Comparison of ENCODE assay signal across 22 cellular contexts in the genomic region with DNA sequence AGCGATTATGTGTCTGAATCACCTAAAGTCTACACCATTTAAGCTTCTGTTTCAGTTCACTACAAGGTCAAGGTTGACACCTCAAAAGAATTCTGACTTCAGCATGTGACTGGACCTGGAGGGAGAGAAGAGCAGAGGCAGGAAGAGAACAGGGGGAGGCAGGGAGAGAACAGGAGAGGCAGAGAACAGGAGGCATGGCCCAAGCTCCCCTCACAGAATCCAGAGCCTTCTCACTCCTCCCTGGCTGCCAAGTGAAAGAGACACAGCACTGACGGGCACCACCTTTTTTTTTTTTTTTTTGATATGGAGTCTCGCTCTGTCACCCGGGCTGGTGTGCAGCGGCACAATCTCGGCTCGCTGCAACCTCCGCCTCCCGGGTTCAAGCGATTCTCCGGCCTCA. TPM values are rescaled to one million over a fixed set of nuclear protein-coding genes. Genes with fewer than 3 reads are reported as not detected.
A peak's percentile ranks its signal among the peaks of the same experiment; 100 is the strongest.
DNase-seq lines count a peak whose midpoint lies in the region; ATAC-seq and TF ChIP-seq lines count a peak whose summit lies in the region.
"Had no signal": no experiment of that assay in that cellular context is flagged by ENCODE, and none has a peak within 500 bp of the region (broad histone marks: within the 10 kb centered on the region; RNA-seq: fewer than 3 reads in every experiment).

No MANE protein-coding gene starts in this region.

- H3K4me1 ChIP-seq in left ventricle myocardium inferior (peaks cover 70% of the 10 kb centered on the region), neural progenitor cell (peaks cover 14% of the 10 kb centered on the region)

- peaks cover 37% of the 10 kb centered on the region for H3K4me1 Mint-ChIP-seq in T-helper 2 cell treated with Interferon-gamma antibody and Interleukin-4, amounts not matched to agents 5 μg/mL and 100 μg/mL, for 36 hours (ENCODE audit: low read depth)
- peaks cover 19% of the 10 kb centered on the region for H3K4me1 Mint-ChIP-seq in activated naive CD8-positive, alpha-beta T cell treated with anti-CD3 and anti-CD28 coated beads for 36 hours
- H3K4me1 Mint-ChIP-seq in stimulated activated memory B cell treated with anti-CD40 and anti-IgM and Interleukin-4, amounts not matched to agents 10 μg/mL and 1 μg/mL and 100 μg/mL, for 72 hours: peaks cover 72% of the 10 kb centered on the region
- H3K4me1 Mint-ChIP-seq in neural progenitor cell: peaks cover 21% of the 10 kb centered on the region

- peaks cover 3% of the 10 kb centered on the region for H3F3A ChIP-seq in neural progenitor cell (ENCODE audit: low read depth)

- no peak overlapping the region for H3K9ac ChIP-seq in neural progenitor cell
- H3K9ac ChIP-seq: KMS-11 had no signal

- H3K9me3 ChIP-seq in left ventricle myocardium inferior (replicated peaks) (no peaks in the 10 kb centered on the region), neural progenitor cell (ENCODE audit: low read depth) (no peaks in the 10 kb centered on the region)
- H3K9me3 ChIP-seq: ovary, suprapubic skin had no signal

- peaks cover 18% of the 10 kb centered on the region for H3K36me3 Mint-ChIP-seq in T-helper 2 cell treated with Interferon-gamma antibody and Interleukin-4, amounts not matched to agents 5 μg/mL and 100 μg/mL, for 36 hours (ENCODE audit: low read depth)
- peaks cover 3% of the 10 kb centered on the region for H3K36me3 Mint-ChIP-seq in activated naive CD8-positive, alpha-beta T cell treated with anti-CD3 and anti-CD28 coated beads for 36 hours
- H3K36me3 Mint-ChIP-seq in stimulated activated memory B cell treated with anti-CD40 and anti-IgM and Interleukin-4, amounts not matched to agents 10 μg/mL and 1 μg/mL and 100 μg/mL, for 72 hours: peaks cover 40% of the 10 kb centered on the region
- peaks cover 10% of the 10 kb centered on the region for H3K36me3 Mint-ChIP-seq in neural progenitor cell
- H3K36me3 Mint-ChIP-seq: natural killer cell treated with Interleukin-12 subunit alpha and Interleukin-12 subunit beta and Interleukin-15 and Interleukin-18, amount 100 ng/mL, for 72 hours had no signal

- peak overlapping the region; percentile 22 for H3K27ac Mint-ChIP-seq in T-helper 2 cell treated with Interferon-gamma antibody and Interleukin-4, amounts not matched to agents 5 μg/mL and 100 μg/mL, for 36 hours
- H3K27ac Mint-ChIP-seq in activated naive CD8-positive, alpha-beta T cell treated with anti-CD3 and anti-CD28 coated beads for 36 hours: peak overlapping the region; percentile 14
- peak overlapping the region; percentile 81 for H3K27ac Mint-ChIP-seq in stimulated activated memory B cell treated with anti-CD40 and anti-IgM and Interleukin-4, amounts not matched to agents 10 μg/mL and 1 μg/mL and 100 μg/mL, for 72 hours
- H3K27ac Mint-ChIP-seq in neural progenitor cell: no peak overlapping the region
- H3K27ac Mint-ChIP-seq: activated T-helper 1 cell treated with anti-CD3 and anti-CD28 coated beads, Interleukin-12 subunit alpha, Interleukin-12 subunit beta, Interleukin-2, Interleukin-4 antibody, amounts not matched to agents 30 ng/mL and 10 ng/mL and 1 ng/mL, durations not matched to agents 14 hours and 24 hours and 36 hours; HFFc6; mesothelial cell of epicardium had no signal

- no peak overlapping the region for H3K4me3 Mint-ChIP-seq in T-helper 2 cell treated with Interferon-gamma antibody and Interleukin-4, amounts not matched to agents 5 μg/mL and 100 μg/mL, for 36 hours
- H3K4me3 Mint-ChIP-seq in activated naive CD8-positive, alpha-beta T cell treated with anti-CD3 and anti-CD28 coated beads for 36 hours: no peak overlapping the region
- peak overlapping the region; percentile 50 for H3K4me3 Mint-ChIP-seq in stimulated activated memory B cell treated with anti-CD40 and anti-IgM and Interleukin-4, amounts not matched to agents 10 μg/mL and 1 μg/mL and 100 μg/mL, for 72 hours
- H3K4me3 Mint-ChIP-seq in neural progenitor cell: no peak overlapping the region
- H3K4me3 Mint-ChIP-seq: activated T-helper 1 cell treated with anti-CD3 and anti-CD28 coated beads, Interleukin-12 subunit alpha, Interleukin-12 subunit beta, Interleukin-2, Interleukin-4 antibody, amounts not matched to agents 30 ng/mL and 10 ng/mL and 1 ng/mL, durations not matched to agents 14 hours and 24 hours and 36 hours; HFFc6; mesothelial cell of epicardium; natural killer cell treated with Interleukin-12 subunit alpha and Interleukin-12 subunit beta and Interleukin-15 and Interleukin-18, amount 100 ng/mL, for 72 hours had no signal

- ATAC-seq in stimulated activated memory B cell treated with anti-CD40 and anti-IgM and Interleukin-4, amounts not matched to agents 10 μg/mL and 1 μg/mL and 100 μg/mL, for 72 hours: no peak
- ATAC-seq: natural killer cell treated with Interleukin-12 subunit alpha and Interleukin-12 subunit beta and Interleukin-15 and Interleukin-18, amount 100 ng/mL, for 72 hours; sciatic nerve had no signal

- H3K36me3 ChIP-seq in left ventricle myocardium inferior (peaks cover 19% of the 10 kb centered on the region), neural progenitor cell (peaks cover 4% of the 10 kb centered on the region)
- H3K36me3 ChIP-seq: ovary had no signal

- H3K27ac ChIP-seq in left ventricle myocardium inferior (replicated peaks) (peak overlapping the region; percentile 64), neural progenitor cell (no peak overlapping the region)
- H3K27ac ChIP-seq: 22Rv1, KMS-11, suprapubic skin had no signal

- H4K20me1 ChIP-seq in neural progenitor cell (ENCODE audit: low read depth): peaks cover 100% of the 10 kb centered on the region

- H3K79me2 ChIP-seq in neural progenitor cell (ENCODE audit: low read depth): peaks cover 94% of the 10 kb centered on the region

- H3K4me2 ChIP-seq in neural progenitor cell: no peak overlapping the region
- H3K4me2 ChIP-seq: KMS-11 had no signal

- H3K4me3 ChIP-seq in left ventricle myocardium inferior (no peak overlapping the region), neural progenitor cell (no peak overlapping the region)
- H3K4me3 ChIP-seq: ovary, suprapubic skin had no signal

- DNase-seq in T-helper 2 cell treated with Interferon-gamma antibody and Interleukin-4, amounts not matched to agents 5 μg/mL and 100 μg/mL, for 36 hours (ENCODE audit: low spot score): no peak
- DNase-seq in T-helper 2 cell (no peak), left ventricle myocardium inferior (no peak), neural progenitor cell (ENCODE audit: low spot score) (no peak), NCI-H526 (lab: John Stamatoyannopoulos, UW) (no peak), middle frontal gyrus (ENCODE audit: extremely low spot score, low spot score) (no peak)
- DNase-seq in activated naive CD8-positive, alpha-beta T cell treated with anti-CD3 and anti-CD28 coated beads for 36 hours: no peak
- DNase-seq: activated CD4-positive, alpha-beta T cell treated with anti-CD3 and anti-CD28 coated beads for 1 hour; cortex of kidney; DND-41; HFFc6; NCI-H146; NCI-H510A treated with DMSO at 0.1 percent for 48 hours had no signal

- H2AFZ ChIP-seq in neural progenitor cell (replicated peaks): no peak overlapping the region

- H3K27me3 ChIP-seq in left ventricle myocardium inferior (ENCODE audit: low read depth): no peaks in the 10 kb centered on the region
- H3K27me3 ChIP-seq in neural progenitor cell: no peaks in the 10 kb centered on the region
- H3K27me3 ChIP-seq: ovary, suprapubic skin had no signal

- no peaks in the 10 kb centered on the region for H3K9me3 Mint-ChIP-seq in T-helper 2 cell treated with Interferon-gamma antibody and Interleukin-4, amounts not matched to agents 5 μg/mL and 100 μg/mL, for 36 hours
- H3K9me3 Mint-ChIP-seq in activated naive CD8-positive, alpha-beta T cell treated with anti-CD3 and anti-CD28 coated beads for 36 hours: no peaks in the 10 kb centered on the region
- no peaks in the 10 kb centered on the region for H3K9me3 Mint-ChIP-seq in stimulated activated memory B cell treated with anti-CD40 and anti-IgM and Interleukin-4, amounts not matched to agents 10 μg/mL and 1 μg/mL and 100 μg/mL, for 72 hours
- H3K9me3 Mint-ChIP-seq in neural progenitor cell: no peaks in the 10 kb centered on the region
- H3K9me3 Mint-ChIP-seq: activated T-helper 1 cell treated with anti-CD3 and anti-CD28 coated beads, Interleukin-12 subunit alpha, Interleukin-12 subunit beta, Interleukin-2, Interleukin-4 antibody, amounts not matched to agents 30 ng/mL and 10 ng/mL and 1 ng/mL, durations not matched to agents 14 hours and 24 hours and 36 hours; HFFc6; mesothelial cell of epicardium; natural killer cell treated with Interleukin-12 subunit alpha and Interleukin-12 subunit beta and Interleukin-15 and Interleukin-18, amount 100 ng/mL, for 72 hours had no signal

- H3K27me3 Mint-ChIP-seq in T-helper 2 cell treated with Interferon-gamma antibody and Interleukin-4, amounts not matched to agents 5 μg/mL and 100 μg/mL, for 36 hours (ENCODE audit: low read depth): no peaks in the 10 kb centered on the region
- no peaks in the 10 kb centered on the region for H3K27me3 Mint-ChIP-seq in activated naive CD8-positive, alpha-beta T cell treated with anti-CD3 and anti-CD28 coated beads for 36 hours
- H3K27me3 Mint-ChIP-seq in stimulated activated memory B cell treated with anti-CD40 and anti-IgM and Interleukin-4, amounts not matched to agents 10 μg/mL and 1 μg/mL and 100 μg/mL, for 72 hours: no peaks in the 10 kb centered on the region
- H3K27me3 Mint-ChIP-seq in neural progenitor cell (ENCODE audit: insufficient read depth, low read depth): no peaks in the 10 kb centered on the region
- H3K27me3 Mint-ChIP-seq: natural killer cell treated with Interleukin-12 subunit alpha and Interleukin-12 subunit beta and Interleukin-15 and Interleukin-18, amount 100 ng/mL, for 72 hours had no signal

- TF ChIP-seq CTCF in left ventricle myocardium inferior (IDR thresholded peaks at IDR 0.05; ENCODE audit: borderline replicate concordance) (no peak), neural progenitor cell (IDR thresholded peaks at IDR 0.05) (no peak)

- intact Hi-C loops in left ventricle myocardium inferior (cut with micrococcal nuclease): no loop called here

RNA-seq across cellular contexts. Expression of a gene that starts 11.4 kb away (rescaled TPM):
- 10 to 100 TPM; 70.9 to 80.9 TPM for total RNA-seq in activated naive CD8-positive, alpha-beta T cell treated with anti-CD3 and anti-CD28 coated beads for 36 hours
- 59.4 TPM for total RNA-seq in left ventricle myocardium inferior
- 139 and 180 TPM in 2 replicates for total RNA-seq in neural progenitor cell (ENCODE audit: low replicate concordance)

RNA-seq across cellular contexts. Expression of a gene that starts 45.9 kb away (rescaled TPM):
- total RNA-seq in activated naive CD8-positive, alpha-beta T cell treated with anti-CD3 and anti-CD28 coated beads for 36 hours: 10 to 100 TPM; 14.0 to 14.1 TPM
- total RNA-seq in left ventricle myocardium inferior: 11.7 TPM
- total RNA-seq in neural progenitor cell (ENCODE audit: low replicate concordance): 19.1 and 21.6 TPM in 2 replicates

RNA-seq across cellular contexts. Expression of a gene that starts 58.3 kb away (rescaled TPM):
- total RNA-seq in activated naive CD8-positive, alpha-beta T cell treated with anti-CD3 and anti-CD28 coated beads for 36 hours: 10 to 100 TPM; 25.2 to 30.4 TPM
- 21.1 TPM for total RNA-seq in left ventricle myocardium inferior
- total RNA-seq in neural progenitor cell (ENCODE audit: low replicate concordance): 19.7 and 38.9 TPM in 2 replicates

RNA-seq across cellular contexts. Expression of a gene that starts 58.7 kb away (rescaled TPM):
- total RNA-seq in activated naive CD8-positive, alpha-beta T cell treated with anti-CD3 and anti-CD28 coated beads for 36 hours: 10 to 100 TPM; 60.4 to 62.7 TPM
- 61.4 TPM for total RNA-seq in left ventricle myocardium inferior
- total RNA-seq in neural progenitor cell (ENCODE audit: low replicate concordance): 64.9 and 138 TPM in 2 replicates
